Comparison of ENCODE assay signal across 3 cellular contexts in the genomic region with DNA sequence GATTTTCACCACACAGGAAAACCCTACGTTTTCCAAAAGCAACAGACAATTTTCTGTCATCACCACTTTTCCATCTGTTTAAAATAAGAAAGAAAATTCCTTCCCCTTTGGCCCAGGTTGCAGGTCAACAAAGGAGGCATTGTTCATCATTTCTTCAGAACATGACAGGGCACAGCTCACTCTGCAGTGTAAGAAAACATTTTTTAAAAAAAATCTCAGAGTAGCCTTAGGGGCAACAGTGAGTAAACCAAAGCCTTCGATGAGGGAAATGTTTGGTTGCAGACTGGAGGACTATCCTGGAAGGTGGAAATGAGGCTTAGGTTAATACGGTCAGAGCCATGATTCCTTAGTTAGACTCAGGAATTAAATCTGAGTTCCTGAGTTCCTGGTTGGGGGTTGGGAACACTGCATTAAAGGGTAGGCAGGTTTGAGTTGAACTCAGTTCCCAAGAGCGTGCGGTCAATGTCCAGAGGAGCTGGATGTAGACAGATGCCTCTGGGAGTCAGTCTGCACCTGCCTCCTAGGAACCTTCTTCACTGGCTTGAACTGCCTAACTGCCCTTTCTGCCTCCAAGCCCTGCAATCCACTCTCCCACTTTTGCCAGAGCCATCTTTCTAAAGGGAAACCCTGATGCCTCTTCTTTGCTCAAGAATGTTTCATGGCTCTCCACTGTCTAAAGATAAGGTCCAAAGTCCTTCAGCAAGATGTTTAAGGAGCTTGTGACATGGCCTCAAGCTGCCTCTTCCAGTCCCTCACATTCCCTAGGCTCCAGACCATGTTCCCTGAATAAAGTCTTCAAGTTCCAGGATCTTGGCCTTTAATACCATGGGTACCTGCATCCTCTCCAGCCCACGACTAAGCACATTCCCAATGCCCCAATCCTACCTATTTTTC.
TF ChIP-seq lines count a peak whose summit lies in the region.

No MANE protein-coding gene starts in this region.

TF ChIP-seq in GM23338, 12 proteins besides CTCF, POLR2A, EP300 and RAD21:
- TF ChIP-seq ETS1 (IDR thresholded peaks at IDR 0.05), result no peak
- no peak for TF ChIP-seq ZNF331 (CRISPR knock-in tag; IDR thresholded peaks at IDR 0.05; ENCODE audit: low read depth)

TF ChIP-seq in endothelial cell of umbilical vein, 7 proteins besides CTCF, POLR2A, EP300 and RAD21:
- no peak for TF ChIP-seq POLR2AphosphoS5 (IDR thresholded peaks at IDR 0.05; ENCODE audit: insufficient read depth, low read depth, low read length)
- no peak for TF ChIP-seq JUN (IDR thresholded peaks at IDR 0.05; ENCODE audit: borderline replicate concordance, insufficient read depth, insufficient read length, low read depth)
- TF ChIP-seq, protein P1, sequence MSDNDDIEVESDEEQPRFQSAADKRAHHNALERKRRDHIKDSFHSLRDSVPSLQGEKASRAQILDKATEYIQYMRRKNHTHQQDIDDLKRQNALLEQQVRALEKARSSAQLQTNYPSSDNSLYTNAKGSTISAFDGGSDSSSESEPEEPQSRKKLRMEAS (IDR thresholded peaks at IDR 0.05; ENCODE audit: insufficient read depth, insufficient read length), result no peak
- no peak for TF ChIP-seq EZH2 (IDR thresholded peaks at IDR 0.05; ENCODE audit: borderline replicate concordance, low read depth, low read length, severe bottlenecking)
- no peak for TF ChIP-seq GATA2 (IDR thresholded peaks at IDR 0.05; ENCODE audit: insufficient read depth, insufficient read length, low read depth, low read length)
- TF ChIP-seq FOS (IDR thresholded peaks at IDR 0.05; ENCODE audit: borderline replicate concordance, insufficient read depth, low read length), result no peak
- no peak for TF ChIP-seq MYC (IDR thresholded peaks at IDR 0.05; ENCODE audit: low read depth, low read length)

TF ChIP-seq in SK-N-SH treated with all-trans-retinoic acid at 6 μM for 48 hours, 23 proteins besides CTCF, POLR2A, EP300 and RAD21:
- TF ChIP-seq TCF4 (CRISPR knock-in tag; IDR thresholded peaks at IDR 0.05; ENCODE audit: borderline replicate concordance), result no peak
